Comparison of ENCODE assay signal across 11 cellular contexts in genomic region chr22:39384750-39385480, GRCh38. TPM values are rescaled to one million over a fixed set of nuclear protein-coding genes. Genes with fewer than 3 reads are reported as not detected.
DNase-seq lines count a peak whose midpoint lies in the region; ATAC-seq and TF ChIP-seq lines count a peak whose summit lies in the region.
"Had no signal": no experiment of that assay in that cellular context is flagged by ENCODE, and none has a peak within 500 bp of the region (broad histone marks: within the 10 kb centered on the region; RNA-seq: fewer than 3 reads in every experiment).

No MANE protein-coding gene starts in this region.

- no peaks in the 10 kb centered on the region for H3K36me3 ChIP-seq in OCI-LY7 (ENCODE audit: insufficient read depth, low read length)

- H3K4me1 Mint-ChIP-seq in activated T-cell treated with anti-CD3 and anti-CD28 coated beads, Interleukin-2, amount 50 U/mL, for 24 hours (ENCODE audit: low read depth), result peaks cover 18% of the 10 kb centered on the region
- H3K4me1 Mint-ChIP-seq in activated T-cell treated with anti-CD3 and anti-CD28 coated beads, Interleukin-2, amount 50 U/mL, for 72 hours (ENCODE audit: low read depth), result peaks cover 13% of the 10 kb centered on the region
- peaks cover 11% of the 10 kb centered on the region for H3K4me1 Mint-ChIP-seq in stimulated activated effector memory CD8-positive, alpha-beta T cell treated with anti-CD3 and anti-CD28 coated beads, Interleukin-12 subunit alpha, Interleukin-12 subunit beta, amount 100 ng/mL, for 72 hours
- peaks cover 0 to 9% of the 10 kb centered on the region in 2 donors for H3K4me1 Mint-ChIP-seq in natural killer cell treated with Interleukin-12 subunit alpha and Interleukin-12 subunit beta and Interleukin-15 and Interleukin-18, amount 100 ng/mL, for 72 hours (ENCODE audit: low read depth in 2 of 2)

- CTCF ChIA-PET in OCI-LY7 (lab: Charles Lee; ENCODE audit: unreplicated experiment), result no interaction called here

- no peak overlapping the region for H3K4me3 Mint-ChIP-seq in activated T-cell treated with anti-CD3 and anti-CD28 coated beads, Interleukin-2, amount 50 U/mL, for 24 hours
- H3K4me3 Mint-ChIP-seq in activated T-cell treated with anti-CD3 and anti-CD28 coated beads, Interleukin-2, amount 50 U/mL, for 72 hours, result no peak overlapping the region
- H3K4me3 Mint-ChIP-seq in stimulated activated effector memory CD8-positive, alpha-beta T cell treated with anti-CD3 and anti-CD28 coated beads, Interleukin-12 subunit alpha, Interleukin-12 subunit beta, amount 100 ng/mL, for 72 hours, result no peak overlapping the region
- H3K4me3 Mint-ChIP-seq in natural killer cell treated with Interleukin-12 subunit alpha and Interleukin-12 subunit beta and Interleukin-15 and Interleukin-18, amount 100 ng/mL, for 72 hours, result no peak overlapping the region

- H4K20me1 ChIP-seq in OCI-LY7 (ENCODE audit: insufficient read depth, low read length), result no peaks in the 10 kb centered on the region

- TF ChIP-seq CTCF in OCI-LY7 (conservative IDR thresholded peaks at IDR 0.05; ENCODE audit: low read length), result peak; percentile 63
- TF ChIP-seq CTCF in fibroblast of mammary gland (conservative IDR thresholded peaks at IDR 0.05; ENCODE audit: control insufficient read depth, insufficient read depth, low read depth, low read length), result peak; percentile 25

- H3K27ac Mint-ChIP-seq in activated T-cell treated with anti-CD3 and anti-CD28 coated beads, Interleukin-2, amount 50 U/mL, for 24 hours, result peak overlapping the region; percentile 55
- no peak overlapping the region for H3K27ac Mint-ChIP-seq in activated T-cell treated with anti-CD3 and anti-CD28 coated beads, Interleukin-2, amount 50 U/mL, for 72 hours
- peak overlapping the region; percentile 23 for H3K27ac Mint-ChIP-seq in stimulated activated effector memory CD8-positive, alpha-beta T cell treated with anti-CD3 and anti-CD28 coated beads, Interleukin-12 subunit alpha, Interleukin-12 subunit beta, amount 100 ng/mL, for 72 hours
- no peak overlapping the region for H3K27ac Mint-ChIP-seq in natural killer cell treated with Interleukin-12 subunit alpha and Interleukin-12 subunit beta and Interleukin-15 and Interleukin-18, amount 100 ng/mL, for 72 hours

- intact Hi-C loops in OCI-LY7 (cut with micrococcal nuclease; ENCODE audit: unreplicated experiment), result no loop called here

- DNase-seq in activated T-cell treated with anti-CD3 and anti-CD28 coated beads, Interleukin-2, amount 50 U/mL, for 24 hours, result no peak
- no peak for DNase-seq in activated T-cell treated with anti-CD3 and anti-CD28 coated beads, Interleukin-2, amount 50 U/mL, for 72 hours
- DNase-seq in OCI-LY7 (ENCODE audit: low spot score), result peak; percentile 61
- DNase-seq in fibroblast of mammary gland (ENCODE audit: low read depth), result no peak
- no peak for DNase-seq in stimulated activated effector memory CD8-positive, alpha-beta T cell treated with anti-CD3 and anti-CD28 coated beads, Interleukin-12 subunit alpha, Interleukin-12 subunit beta, amount 100 ng/mL, for 72 hours (ENCODE audit: low spot score in 2 of 2)
- DNase-seq in GM19238 (ENCODE audit: insufficient read length, low spot score), result no peak
- DNase-seq in natural killer cell treated with Interleukin-12 subunit alpha and Interleukin-12 subunit beta and Interleukin-15 and Interleukin-18, amount 100 ng/mL, for 72 hours (ENCODE audit: low spot score), result no peak
- DNase-seq: DMS153; stimulated activated CD8-positive, alpha-beta memory T cell treated with anti-CD3 and anti-CD28 coated beads, Interleukin-4, amount 100 ng/mL, for 48 hours had no signal

- no peak overlapping the region for H3K27ac ChIP-seq in OCI-LY7 (ENCODE audit: low read depth, low read length, poor library complexity, severe bottlenecking)
- H3K27ac ChIP-seq: esophagus muscularis mucosa had no signal

- no peaks in the 10 kb centered on the region for H3K79me2 ChIP-seq in OCI-LY7 (ENCODE audit: insufficient read depth, low read depth, low read length)

- H3K36me3 Mint-ChIP-seq in activated T-cell treated with anti-CD3 and anti-CD28 coated beads, Interleukin-2, amount 50 U/mL, for 24 hours (ENCODE audit: low read depth), result peaks cover 1% of the 10 kb centered on the region
- peaks cover 3% of the 10 kb centered on the region in 2 donors for H3K36me3 Mint-ChIP-seq in activated T-cell treated with anti-CD3 and anti-CD28 coated beads, Interleukin-2, amount 50 U/mL, for 72 hours (ENCODE audit: insufficient read depth in 2 of 2)
- no peaks in the 10 kb centered on the region for H3K36me3 Mint-ChIP-seq in stimulated activated effector memory CD8-positive, alpha-beta T cell treated with anti-CD3 and anti-CD28 coated beads, Interleukin-12 subunit alpha, Interleukin-12 subunit beta, amount 100 ng/mL, for 72 hours
- H3K36me3 Mint-ChIP-seq in natural killer cell treated with Interleukin-12 subunit alpha and Interleukin-12 subunit beta and Interleukin-15 and Interleukin-18, amount 100 ng/mL, for 72 hours, result no peaks in the 10 kb centered on the region

- H3K9me3 Mint-ChIP-seq in activated T-cell treated with anti-CD3 and anti-CD28 coated beads, Interleukin-2, amount 50 U/mL, for 24 hours, result no peaks in the 10 kb centered on the region
- H3K9me3 Mint-ChIP-seq in activated T-cell treated with anti-CD3 and anti-CD28 coated beads, Interleukin-2, amount 50 U/mL, for 72 hours, result no peaks in the 10 kb centered on the region
- H3K9me3 Mint-ChIP-seq in stimulated activated effector memory CD8-positive, alpha-beta T cell treated with anti-CD3 and anti-CD28 coated beads, Interleukin-12 subunit alpha, Interleukin-12 subunit beta, amount 100 ng/mL, for 72 hours, result no peaks in the 10 kb centered on the region
- H3K9me3 Mint-ChIP-seq in natural killer cell treated with Interleukin-12 subunit alpha and Interleukin-12 subunit beta and Interleukin-15 and Interleukin-18, amount 100 ng/mL, for 72 hours, result no peaks in the 10 kb centered on the region

- POLR2A ChIA-PET in OCI-LY7 (lab: Charles Lee), result no interaction called here

- no peaks in the 10 kb centered on the region for H3K9me3 ChIP-seq in OCI-LY7 (ENCODE audit: low read length)
- H3K9me3 ChIP-seq: esophagus muscularis mucosa had no signal

- ATAC-seq in activated T-cell treated with anti-CD3 and anti-CD28 coated beads, Interleukin-2, amount 50 U/mL, for 72 hours (replicated peaks in 1 of 2), result no peak
- no peak for ATAC-seq in stimulated activated effector memory CD8-positive, alpha-beta T cell treated with anti-CD3 and anti-CD28 coated beads, Interleukin-12 subunit alpha, Interleukin-12 subunit beta, amount 100 ng/mL, for 72 hours
- ATAC-seq in GM19455 (IDR thresholded peaks at IDR 0.05; ENCODE audit: unreplicated experiment), result no peak
- ATAC-seq in natural killer cell treated with Interleukin-12 subunit alpha and Interleukin-12 subunit beta and Interleukin-15 and Interleukin-18, amount 100 ng/mL, for 72 hours, result no peak

- H3K4me3 ChIP-seq in OCI-LY7 (ENCODE audit: low read depth, low read length, poor library complexity, severe bottlenecking) (no peak overlapping the region), fibroblast of mammary gland (ENCODE audit: control insufficient read depth, low read depth, low read length) (no peak overlapping the region)
- H3K4me3 ChIP-seq: esophagus muscularis mucosa had no signal

- BruUV-seq in OCI-LY7 (replicated peaks; lab: Mats Ljungman, UMichigan), result no TSS peak

- no peaks in the 10 kb centered on the region for H3K9me2 ChIP-seq in OCI-LY7 (ENCODE audit: insufficient read depth, low read length)

- H3K4me1 ChIP-seq in OCI-LY7 (ENCODE audit: insufficient read depth, low read length, poor library complexity, severe bottlenecking), result no peaks in the 10 kb centered on the region

- no peak overlapping the region for H3K4me2 ChIP-seq in OCI-LY7 (ENCODE audit: low read length)

- H3K27me3 Mint-ChIP-seq in activated T-cell treated with anti-CD3 and anti-CD28 coated beads, Interleukin-2, amount 50 U/mL, for 24 hours, result no peaks in the 10 kb centered on the region
- no peaks in the 10 kb centered on the region for H3K27me3 Mint-ChIP-seq in activated T-cell treated with anti-CD3 and anti-CD28 coated beads, Interleukin-2, amount 50 U/mL, for 72 hours (ENCODE audit: low read depth)
- no peaks in the 10 kb centered on the region for H3K27me3 Mint-ChIP-seq in natural killer cell treated with Interleukin-12 subunit alpha and Interleukin-12 subunit beta and Interleukin-15 and Interleukin-18, amount 100 ng/mL, for 72 hours

- no peak overlapping the region for H2AFZ ChIP-seq in OCI-LY7 (ENCODE audit: low read length)

RNA-seq across cellular contexts. Expression of gene TAB1, which starts 14.7 kb away (rescaled TPM):
- 10 to 100 TPM; 29.4 to 30.9 TPM for total RNA-seq in activated T-cell treated with anti-CD3 and anti-CD28 coated beads, Interleukin-2, amount 50 U/mL, for 72 hours
- 17.7 and 18.1 TPM in 2 replicates for total RNA-seq in OCI-LY7 (2014; rRNA removed; shearing (Covaris generic))
- 36.5 and 38.2 TPM in 2 replicates for total RNA-seq in OCI-LY7 (2022)
- 10 to 100 TPM; 20.8 to 38.9 TPM for total RNA-seq in natural killer cell treated with Interleukin-12 subunit alpha and Interleukin-12 subunit beta and Interleukin-15 and Interleukin-18, amount 100 ng/mL, for 72 hours

RNA-seq across cellular contexts. Expression of gene SYNGR1, which starts 35.1 kb away (rescaled TPM):
- total RNA-seq in activated T-cell treated with anti-CD3 and anti-CD28 coated beads, Interleukin-2, amount 50 U/mL, for 72 hours, result 1 to 10 TPM; 4.4 to 5.3 TPM
- total RNA-seq in OCI-LY7 (2014; rRNA removed; shearing (Covaris generic)), result 9.0 and 10.2 TPM in 2 replicates
- total RNA-seq in OCI-LY7 (2022), result 22.5 and 23.3 TPM in 2 replicates
- total RNA-seq in natural killer cell treated with Interleukin-12 subunit alpha and Interleukin-12 subunit beta and Interleukin-15 and Interleukin-18, amount 100 ng/mL, for 72 hours, result 1 to 10 TPM; 1.1 to 2.0 TPM

Comparison
In these comparisons a context has a peak if more than half of its experiments do, and no peak if none do; other contexts are left out.
1. H3K27ac Mint-ChIP-seq: peak in activated T-cell treated with anti-CD3 and anti-CD28 coated beads, Interleukin-2, amount 50 U/mL, for 24 hours (single experiment) and stimulated activated effector memory CD8-positive, alpha-beta T cell treated with anti-CD3 and anti-CD28 coated beads, Interleukin-12 subunit alpha, Interleukin-12 subunit beta, amount 100 ng/mL, for 72 hours (single experiment); none in activated T-cell treated with anti-CD3 and anti-CD28 coated beads, Interleukin-2, amount 50 U/mL, for 72 hours (single experiment) and natural killer cell treated with Interleukin-12 subunit alpha and Interleukin-12 subunit beta and Interleukin-15 and Interleukin-18, amount 100 ng/mL, for 72 hours (0 of 2).